Comparison of ENCODE assay signal across 1 cellular context in the genomic region with DNA sequence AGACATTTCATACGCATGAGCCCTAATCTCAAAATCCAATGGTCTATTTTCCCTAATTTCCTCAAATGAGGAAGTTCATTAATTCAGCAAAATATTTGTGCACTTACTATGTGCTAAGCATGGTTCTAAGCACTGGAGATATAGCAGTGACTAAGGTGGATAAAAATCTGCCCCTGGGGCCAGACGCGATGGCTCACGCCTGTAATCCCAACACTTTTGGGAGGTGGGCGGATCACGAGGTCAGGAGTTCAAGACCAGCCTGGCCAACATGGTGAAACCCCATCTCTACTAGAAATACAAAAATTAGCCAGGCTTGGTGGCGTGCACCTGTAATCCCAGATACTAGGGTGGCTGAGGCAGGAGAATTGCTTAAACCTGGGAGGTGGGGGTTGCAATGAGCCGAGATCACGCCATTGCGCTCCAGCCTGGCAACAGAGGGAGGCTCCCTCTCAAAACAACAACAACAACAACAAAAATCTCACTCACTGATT.
TF ChIP-seq lines count a peak whose summit lies in the region.

No MANE protein-coding gene starts in this region.

TF ChIP-seq in IMR-90, 13 proteins besides CTCF, POLR2A, EP300 and RAD21:
- TF ChIP-seq USF2 (IDR thresholded peaks at IDR 0.05; ENCODE audit: low read depth, low read length), result no peak
- no peak for TF ChIP-seq MXI1 (IDR thresholded peaks at IDR 0.05; ENCODE audit: borderline replicate concordance, low read depth, low read length)
- TF ChIP-seq NFE2L2 (IDR thresholded peaks at IDR 0.05; ENCODE audit: low read depth, low read length), result no peak
- TF ChIP-seq, protein P1, sequence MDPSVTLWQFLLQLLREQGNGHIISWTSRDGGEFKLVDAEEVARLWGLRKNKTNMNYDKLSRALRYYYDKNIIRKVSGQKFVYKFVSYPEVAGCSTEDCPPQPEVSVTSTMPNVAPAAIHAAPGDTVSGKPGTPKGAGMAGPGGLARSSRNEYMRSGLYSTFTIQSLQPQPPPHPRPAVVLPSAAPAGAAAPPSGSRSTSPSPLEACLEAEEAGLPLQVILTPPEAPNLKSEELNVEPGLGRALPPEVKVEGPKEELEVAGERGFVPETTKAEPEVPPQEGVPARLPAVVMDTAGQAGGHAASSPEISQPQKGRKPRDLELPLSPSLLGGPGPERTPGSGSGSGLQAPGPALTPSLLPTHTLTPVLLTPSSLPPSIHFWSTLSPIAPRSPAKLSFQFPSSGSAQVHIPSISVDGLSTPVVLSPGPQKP (IDR thresholded peaks at IDR 0.05; ENCODE audit: borderline replicate concordance, low read depth, low read length), result no peak
- no peak for TF ChIP-seq SMC3 (IDR thresholded peaks at IDR 0.05; ENCODE audit: low read depth, low read length)
- TF ChIP-seq CHD1 (IDR thresholded peaks at IDR 0.05; ENCODE audit: low read depth, low read length), result no peak
- no peak for TF ChIP-seq RFX5 (IDR thresholded peaks at IDR 0.05; ENCODE audit: low read depth, low read length)
- no peak for TF ChIP-seq FOS (IDR thresholded peaks at IDR 0.05; ENCODE audit: low read depth, low read length)
- TF ChIP-seq CEBPB (IDR thresholded peaks at IDR 0.05; ENCODE audit: low read depth, low read length), result no peak
- no peak for TF ChIP-seq BHLHE40 (IDR thresholded peaks at IDR 0.05; ENCODE audit: low read depth, low read length)
- no peak for TF ChIP-seq MAFK (IDR thresholded peaks at IDR 0.05; ENCODE audit: low read depth, low read length)
- no peak for TF ChIP-seq RCOR1 (IDR thresholded peaks at IDR 0.05; ENCODE audit: insufficient replicate concordance, low read length)
- TF ChIP-seq MAZ (IDR thresholded peaks at IDR 0.05; ENCODE audit: borderline replicate concordance, low read depth, low read length), result no peak
